In genomic region chr4:151322565-151322964, GRCh38 we compare ENCODE assay signal across 2 cellular contexts.
TF ChIP-seq lines count a peak whose summit lies in the region.

No MANE protein-coding gene starts in this region.

TF ChIP-seq in HepG2, 621 proteins besides CTCF, POLR2A, EP300 and RAD21:
- no peak for TF ChIP-seq ZFP36L2 (CRISPR knock-in tag; IDR thresholded peaks at IDR 0.05)
- TF ChIP-seq ATF4 (CRISPR knock-in tag; IDR thresholded peaks at IDR 0.05): no peak
- no peak for TF ChIP-seq CENPBD1 (CRISPR knock-in tag; IDR thresholded peaks at IDR 0.05; ENCODE audit: borderline replicate concordance, low read depth)
- no peak for TF ChIP-seq TSC22D2 (CRISPR knock-in tag; IDR thresholded peaks at IDR 0.05; ENCODE audit: borderline replicate concordance)
- TF ChIP-seq RBFOX2 (IDR thresholded peaks at IDR 0.05; ENCODE audit: low read depth, low read length): no peak
- no peak for TF ChIP-seq ZNF138 (CRISPR knock-in tag; IDR thresholded peaks at IDR 0.05; ENCODE audit: low read depth)
- TF ChIP-seq ZNF549 (CRISPR knock-in tag; IDR thresholded peaks at IDR 0.05): no peak
- TF ChIP-seq ZSCAN30 (CRISPR knock-in tag; IDR thresholded peaks at IDR 0.05): no peak
- TF ChIP-seq ZSCAN12 (CRISPR knock-in tag; IDR thresholded peaks at IDR 0.05): no peak
- TF ChIP-seq ZFP91 (CRISPR knock-in tag; IDR thresholded peaks at IDR 0.05; ENCODE audit: borderline replicate concordance): no peak
- no peak for TF ChIP-seq RXRA (CRISPR knock-in tag; IDR thresholded peaks at IDR 0.05)
- TF ChIP-seq HHEX (CRISPR knock-in tag; IDR thresholded peaks at IDR 0.05): no peak
- no peak for TF ChIP-seq ZNF709 (CRISPR knock-in tag; IDR thresholded peaks at IDR 0.05)
- no peak for TF ChIP-seq CAMTA2 (CRISPR knock-in tag; IDR thresholded peaks at IDR 0.05; ENCODE audit: borderline replicate concordance)
- no peak for TF ChIP-seq EZH2 (conservative IDR thresholded peaks at IDR 0.05; ENCODE audit: low read depth, low read length)
- TF ChIP-seq ZFP90 (CRISPR knock-in tag; IDR thresholded peaks at IDR 0.05; ENCODE audit: borderline replicate concordance): no peak
- TF ChIP-seq YY1 (IDR thresholded peaks at IDR 0.05; ENCODE audit: insufficient read depth, insufficient replicate concordance, low read depth, low read length): no peak
- TF ChIP-seq ZNF547 (CRISPR knock-in tag; IDR thresholded peaks at IDR 0.05): no peak
- TF ChIP-seq ZNF569 (CRISPR knock-in tag; IDR thresholded peaks at IDR 0.05; ENCODE audit: borderline replicate concordance): no peak

TF ChIP-seq in H1, 55 proteins besides CTCF, POLR2A, EP300 and RAD21:
- TF ChIP-seq ATF3 (IDR thresholded peaks at IDR 0.05; ENCODE audit: insufficient read depth, low read depth, low read length): no peak
- no peak for TF ChIP-seq CBX5 (IDR thresholded peaks at IDR 0.05; ENCODE audit: low read depth, low read length)
- no peak for TF ChIP-seq POU5F1 (IDR thresholded peaks at IDR 0.05; ENCODE audit: low read depth, low read length)
- no peak for TF ChIP-seq CEBPB (IDR thresholded peaks at IDR 0.05; ENCODE audit: low read depth, low read length)
- no peak for TF ChIP-seq HDAC2 (IDR thresholded peaks at IDR 0.05; ENCODE audit: borderline replicate concordance in 1 of 2, low read depth in 2 of 2, low read length in 2 of 2)
